ENCODE assay signal across 36 cellular contexts in genomic region chr10:126425051-126425450, GRCh38. TPM values are rescaled to one million over a fixed set of nuclear protein-coding genes. Genes with fewer than 3 reads are reported as not detected.
"Had no signal": no experiment of that assay in that cellular context is flagged by ENCODE, and none has a peak within 500 bp of the region (broad histone marks: within the 10 kb centered on the region; RNA-seq: fewer than 3 reads in every experiment).

No MANE protein-coding gene starts in this region.

- H3K27me3 ChIP-seq: body of pancreas, cardiac muscle cell, gastrocnemius medialis had no signal

- H3K9me3 ChIP-seq: adrenal gland, gastrocnemius medialis had no signal

- H3K4me1 Mint-ChIP-seq: activated CD4-positive, alpha-beta T cell treated with anti-CD3 and anti-CD28 coated beads for 36 hours; activated CD4-positive, alpha-beta T cell treated with anti-CD3 and anti-CD28 coated beads, Interleukin-2, amount 10 ng/mL, durations not matched to agents 24 days and 14 days; activated CD8-positive, alpha-beta memory T cell treated with anti-CD3 and anti-CD28 coated beads, Interleukin-2, amount 10 ng/mL, durations not matched to agents 7 days and 5 days; central memory CD8-positive, alpha-beta T cell; endodermal cell; T-helper 17 cell had no signal

- H3K36me3 Mint-ChIP-seq: activated CD4-positive, alpha-beta memory T cell treated with anti-CD3 and anti-CD28 coated beads for 36 hours; activated CD8-positive, alpha-beta memory T cell treated with anti-CD3 and anti-CD28 coated beads, Interleukin-2, amount 10 ng/mL, durations not matched to agents 7 days and 5 days; activated naive CD8-positive, alpha-beta T cell had no signal

- ATAC-seq: activated CD4-positive, alpha-beta T cell treated with anti-CD3 and anti-CD28 coated beads for 36 hours; activated CD8-positive, alpha-beta memory T cell treated with anti-CD3 and anti-CD28 coated beads, Interleukin-2, amount 10 ng/mL, durations not matched to agents 7 days and 5 days; activated CD8-positive, alpha-beta T cell treated with anti-CD3 and anti-CD28 coated beads, Interleukin-2, amount 10 ng/mL, durations not matched to agents 7 days and 5 days; body of pancreas; foreskin keratinocyte; gastrocnemius medialis; T-helper 17 cell had no signal

- H3K36me3 ChIP-seq: adrenal gland, cardiac muscle cell, esophagus muscularis mucosa, gastrocnemius medialis, heart left ventricle had no signal

- H3K27ac ChIP-seq: adrenal gland, body of pancreas, cardiac muscle cell, coronary artery, dorsolateral prefrontal cortex, esophagus muscularis mucosa, foreskin keratinocyte, gastrocnemius medialis, heart left ventricle had no signal

- H3K4me3 ChIP-seq: adrenal gland, body of pancreas, cardiac muscle cell, coronary artery, dorsolateral prefrontal cortex, esophagus muscularis mucosa, gastrocnemius medialis had no signal

- H3K4me3 Mint-ChIP-seq: activated CD4-positive, alpha-beta memory T cell treated with anti-CD3 and anti-CD28 coated beads for 36 hours; activated CD4-positive, alpha-beta T cell treated with anti-CD3 and anti-CD28 coated beads for 36 hours; activated CD4-positive, alpha-beta T cell treated with anti-CD3 and anti-CD28 coated beads, Interleukin-2, amount 10 ng/mL, durations not matched to agents 24 days and 14 days; activated CD8-positive, alpha-beta memory T cell treated with anti-CD3 and anti-CD28 coated beads, Interleukin-2, amount 10 ng/mL, durations not matched to agents 7 days and 5 days; activated CD8-positive, alpha-beta T cell treated with anti-CD3 and anti-CD28 coated beads, Interleukin-2, amount 10 ng/mL, durations not matched to agents 7 days and 5 days; activated naive CD8-positive, alpha-beta T cell; activated T-helper 1 cell treated with anti-CD3 and anti-CD28 coated beads, Interleukin-12 subunit alpha, Interleukin-12 subunit beta, Interleukin-2, Interleukin-4 antibody, amounts not matched to agents 30 ng/mL and 10 ng/mL and 1 ng/mL, durations not matched to agents 14 hours and 24 hours and 36 hours; central memory CD8-positive, alpha-beta T cell; dendritic cell treated with granulocyte-macrophage colony-stimulating factor and Interleukin-4, amounts not matched to agents 40 ng/mL and 50 ng/mL, for 4 days; endodermal cell; T-helper 17 cell; T-helper 2 cell treated with Interferon-gamma antibody and Interleukin-4, amounts not matched to agents 5 μg/mL and 100 μg/mL, for 36 hours had no signal

- DNase-seq: activated CD4-positive, alpha-beta memory T cell treated with anti-CD3 and anti-CD28 coated beads for 36 hours; activated CD4-positive, alpha-beta T cell treated with anti-CD3 and anti-CD28 coated beads for 36 hours; activated CD4-positive, alpha-beta T cell treated with anti-CD3 and anti-CD28 coated beads, Interleukin-2, amount 10 ng/mL, durations not matched to agents 24 days and 14 days; activated CD4-positive, CD25-positive, alpha-beta regulatory T cell; activated CD4-positive, CD25-positive, alpha-beta regulatory T cell treated with anti-CD3 and anti-CD28 coated beads, Interleukin-2, amount 50 U/mL, for 72 hours; activated CD8-positive, alpha-beta memory T cell treated with anti-CD3 and anti-CD28 coated beads, Interleukin-2, amount 10 ng/mL, durations not matched to agents 7 days and 5 days; activated CD8-positive, alpha-beta memory T cell treated with anti-CD3 and anti-CD28 coated beads, Interleukin-2, amount 50 U/mL, for 4 hours; activated CD8-positive, alpha-beta T cell treated with anti-CD3 and anti-CD28 coated beads, Interleukin-2, amount 10 ng/mL, durations not matched to agents 7 days and 5 days; activated gamma-delta T cell treated with Interleukin-2 at 50 U/mL for 16 hours; activated naive CD4-positive, alpha-beta T cell treated with anti-CD3 and anti-CD28 coated beads, Interleukin-2, amount 50 U/mL, for 16 hours; activated naive CD4-positive, alpha-beta T cell treated with Interleukin-2 at 50 U/mL for 16 hours; activated T-cell treated with anti-CD3 and anti-CD28 coated beads, Interleukin-2, amount 50 U/mL, for 1 hour; activated T-cell treated with anti-CD3 and anti-CD28 coated beads, Interleukin-2, amount 50 U/mL, for 48 hours; adrenal gland; amygdala; aorta; body of pancreas; dorsolateral prefrontal cortex; effector memory CD4-positive, alpha-beta T cell; endodermal cell; erythroblast; foreskin keratinocyte; gastrocnemius medialis; glutamatergic neuron; heart left ventricle; T-helper 1 cell; T-helper 17 cell; T1000 had no signal

- H3K4me1 ChIP-seq: adrenal gland, body of pancreas, esophagus muscularis mucosa, foreskin keratinocyte, gastrocnemius medialis had no signal

- H3K27ac Mint-ChIP-seq: activated CD4-positive, alpha-beta memory T cell treated with anti-CD3 and anti-CD28 coated beads for 36 hours; activated CD4-positive, alpha-beta T cell treated with anti-CD3 and anti-CD28 coated beads for 36 hours; activated CD4-positive, alpha-beta T cell treated with anti-CD3 and anti-CD28 coated beads, Interleukin-2, amount 10 ng/mL, durations not matched to agents 24 days and 14 days; activated CD8-positive, alpha-beta memory T cell treated with anti-CD3 and anti-CD28 coated beads, Interleukin-2, amount 10 ng/mL, durations not matched to agents 7 days and 5 days; activated CD8-positive, alpha-beta T cell treated with anti-CD3 and anti-CD28 coated beads, Interleukin-2, amount 10 ng/mL, durations not matched to agents 7 days and 5 days; activated naive CD8-positive, alpha-beta T cell; activated T-helper 1 cell treated with anti-CD3 and anti-CD28 coated beads, Interleukin-12 subunit alpha, Interleukin-12 subunit beta, Interleukin-2, Interleukin-4 antibody, amounts not matched to agents 30 ng/mL and 10 ng/mL and 1 ng/mL, durations not matched to agents 14 hours and 24 hours and 36 hours; dendritic cell treated with granulocyte-macrophage colony-stimulating factor and Interleukin-4, amounts not matched to agents 40 ng/mL and 50 ng/mL, for 4 days; endodermal cell; T-helper 17 cell; T-helper 2 cell treated with Interferon-gamma antibody and Interleukin-4, amounts not matched to agents 5 μg/mL and 100 μg/mL, for 36 hours had no signal

- H3K27me3 Mint-ChIP-seq: activated CD4-positive, alpha-beta memory T cell treated with anti-CD3 and anti-CD28 coated beads for 36 hours; activated CD4-positive, alpha-beta T cell treated with anti-CD3 and anti-CD28 coated beads, Interleukin-2, amount 10 ng/mL, durations not matched to agents 24 days and 14 days; activated CD8-positive, alpha-beta memory T cell treated with anti-CD3 and anti-CD28 coated beads, Interleukin-2, amount 10 ng/mL, durations not matched to agents 7 days and 5 days; central memory CD8-positive, alpha-beta T cell; T-helper 17 cell had no signal

RNA-seq across cellular contexts. Expression of gene ADAM12, which starts 36.8 kb away (rescaled TPM):
- total RNA-seq: activated CD4-positive, alpha-beta T cell treated with anti-CD3 and anti-CD28 coated beads, Interleukin-2, amount 10 ng/mL, durations not matched to agents 24 days and 14 days; activated T-helper 1 cell treated with anti-CD3 and anti-CD28 coated beads, Interleukin-12 subunit alpha, Interleukin-12 subunit beta, Interleukin-2, Interleukin-4 antibody, amounts not matched to agents 30 ng/mL and 10 ng/mL and 1 ng/mL, durations not matched to agents 14 hours and 24 hours and 36 hours had no signal
